ENCODE assay signal across 1 cellular context in the genomic region with DNA sequence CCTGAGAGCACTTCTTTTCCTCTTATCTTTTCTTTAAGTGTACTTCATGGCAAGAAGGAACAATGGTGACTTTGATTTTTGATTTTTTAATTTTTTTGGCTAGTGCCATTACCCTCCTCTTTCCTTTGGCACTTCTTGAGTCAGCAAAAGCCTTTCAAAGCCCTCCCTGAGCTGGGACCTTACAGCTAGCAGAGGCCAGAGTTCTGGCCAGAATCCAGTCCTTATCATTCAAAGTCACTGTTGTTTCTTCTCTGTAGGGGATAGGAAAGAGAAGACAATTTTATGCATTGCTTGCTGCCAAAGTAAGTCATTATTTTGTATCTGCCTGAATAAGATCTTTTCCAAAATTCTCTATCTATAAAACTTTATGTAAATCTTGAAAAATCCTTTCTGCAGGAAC.
TF ChIP-seq lines count a peak whose summit lies in the region.

No MANE protein-coding gene starts in this region.

TF ChIP-seq in endothelial cell of umbilical vein, 7 proteins besides CTCF, POLR2A, EP300 and RAD21:
- TF ChIP-seq MYC (IDR thresholded peaks at IDR 0.05; ENCODE audit: low read depth, low read length) (no peak), EZH2 (IDR thresholded peaks at IDR 0.05; ENCODE audit: borderline replicate concordance, low read depth, low read length, severe bottlenecking) (no peak), FOS (IDR thresholded peaks at IDR 0.05; ENCODE audit: borderline replicate concordance, insufficient read depth, low read length) (no peak), POLR2AphosphoS5 (IDR thresholded peaks at IDR 0.05; ENCODE audit: insufficient read depth, low read depth, low read length) (no peak), GATA2 (IDR thresholded peaks at IDR 0.05; ENCODE audit: insufficient read depth, insufficient read length, low read depth, low read length) (no peak), JUN (IDR thresholded peaks at IDR 0.05; ENCODE audit: borderline replicate concordance, insufficient read depth, insufficient read length, low read depth) (no peak)
- TF ChIP-seq, protein P1, sequence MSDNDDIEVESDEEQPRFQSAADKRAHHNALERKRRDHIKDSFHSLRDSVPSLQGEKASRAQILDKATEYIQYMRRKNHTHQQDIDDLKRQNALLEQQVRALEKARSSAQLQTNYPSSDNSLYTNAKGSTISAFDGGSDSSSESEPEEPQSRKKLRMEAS (IDR thresholded peaks at IDR 0.05; ENCODE audit: insufficient read depth, insufficient read length), result no peak
TF ChIP-seq in endothelial cell of umbilical vein: peak in this region for 0.
